In the genomic region with DNA sequence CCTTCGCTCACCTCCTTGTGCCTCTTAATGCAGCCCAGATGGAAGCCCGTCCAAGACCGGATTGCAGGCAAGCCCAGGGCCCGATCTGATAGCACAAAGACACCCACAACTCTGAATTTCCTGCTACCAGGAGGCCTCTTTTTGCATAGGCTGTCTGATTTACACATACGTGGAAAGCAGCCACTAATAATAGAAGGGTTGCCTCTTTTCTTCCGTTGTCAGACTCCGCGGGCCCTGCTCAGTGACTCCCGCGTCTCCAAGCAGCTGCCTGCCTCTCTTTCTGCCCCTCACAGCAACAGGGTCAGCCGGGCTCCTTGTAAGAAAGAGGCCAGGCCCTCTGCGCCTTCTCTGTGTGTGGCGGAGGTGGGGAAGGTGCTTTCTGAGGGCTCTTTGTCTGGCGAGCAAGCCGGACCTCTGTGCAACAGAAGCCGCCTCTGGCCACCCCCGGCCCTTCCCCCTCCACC, we compare ENCODE assay signal across 8 cellular contexts. TPM values are rescaled to one million over a fixed set of nuclear protein-coding genes. Genes with fewer than 3 reads are reported as not detected.
DNase-seq lines count a peak whose midpoint lies in the region; ATAC-seq and TF ChIP-seq lines count a peak whose summit lies in the region.

No MANE protein-coding gene starts in this region.

- DNase-seq in DND-41 (no peak), SHP77 treated with DMSO at 0.1 percent for 48 hours (lab: John Stamatoyannopoulos, UW) (no peak), DMS 273 (lab: John Stamatoyannopoulos, UW; ENCODE audit: unreplicated experiment) (no peak), inferior parietal cortex (ENCODE audit: extremely low spot score) (no peak)
- DNase-seq in activated T-helper 1 cell treated with anti-CD3 and anti-CD28 coated beads, Interleukin-12 subunit alpha, Interleukin-12 subunit beta, Interleukin-2, Interleukin-4 antibody, amounts not matched to agents 30 ng/mL and 10 ng/mL and 1 ng/mL, durations not matched to agents 14 hours and 24 hours and 36 hours (ENCODE audit: low spot score) = no peak

- H3K9me3 Mint-ChIP-seq in activated T-helper 1 cell treated with anti-CD3 and anti-CD28 coated beads, Interleukin-12 subunit alpha, Interleukin-12 subunit beta, Interleukin-2, Interleukin-4 antibody, amounts not matched to agents 30 ng/mL and 10 ng/mL and 1 ng/mL, durations not matched to agents 14 hours and 24 hours and 36 hours = no peaks in the 10 kb centered on the region

- H3K4me1 ChIP-seq in DND-41 (ENCODE audit: insufficient read depth, low read length) = peaks cover 80% of the 10 kb centered on the region
- peaks cover 100% of the 10 kb centered on the region for H3K4me1 ChIP-seq in mononuclear cell (ENCODE audit: insufficient read depth, low read length)

- no peak overlapping the region for H3K9ac ChIP-seq in DND-41 (ENCODE audit: low read depth, low read length)

- H3K79me2 ChIP-seq in DND-41 (ENCODE audit: insufficient read depth, low read length) = peaks cover 90% of the 10 kb centered on the region

- ATAC-seq in DND-41 (ENCODE audit: insufficient read depth, low read depth) (no peak), GM19463 (IDR thresholded peaks at IDR 0.05; ENCODE audit: unreplicated experiment) (peak; percentile 49), HG03469 (IDR thresholded peaks at IDR 0.05; ENCODE audit: unreplicated experiment) (peak; percentile 46)

- H3K27ac Mint-ChIP-seq in activated T-helper 1 cell treated with anti-CD3 and anti-CD28 coated beads, Interleukin-12 subunit alpha, Interleukin-12 subunit beta, Interleukin-2, Interleukin-4 antibody, amounts not matched to agents 30 ng/mL and 10 ng/mL and 1 ng/mL, durations not matched to agents 14 hours and 24 hours and 36 hours = peak overlapping the region; percentile 87

- peaks cover 25% of the 10 kb centered on the region for H3K36me3 Mint-ChIP-seq in activated T-helper 1 cell treated with anti-CD3 and anti-CD28 coated beads, Interleukin-12 subunit alpha, Interleukin-12 subunit beta, Interleukin-2, Interleukin-4 antibody, amounts not matched to agents 30 ng/mL and 10 ng/mL and 1 ng/mL, durations not matched to agents 14 hours and 24 hours and 36 hours (ENCODE audit: low read depth)

- peaks cover 75% of the 10 kb centered on the region for H4K20me1 ChIP-seq in DND-41 (ENCODE audit: insufficient read depth, low read length)

- peaks cover 99% of the 10 kb centered on the region for H3K4me1 Mint-ChIP-seq in activated T-helper 1 cell treated with anti-CD3 and anti-CD28 coated beads, Interleukin-12 subunit alpha, Interleukin-12 subunit beta, Interleukin-2, Interleukin-4 antibody, amounts not matched to agents 30 ng/mL and 10 ng/mL and 1 ng/mL, durations not matched to agents 14 hours and 24 hours and 36 hours (ENCODE audit: low read depth)

- no peak overlapping the region for H3K4me2 ChIP-seq in DND-41 (ENCODE audit: insufficient read depth, low read length)

- 0 out of 2 replicates have a peak overlapping the region, but pooled peaks have one; percentile 18 for H3K27ac ChIP-seq in DND-41 (ENCODE audit: low read length)

- H3K27me3 ChIP-seq in DND-41 (ENCODE audit: insufficient read depth, low read length, poor library complexity) (no peaks in the 10 kb centered on the region), mononuclear cell (ENCODE audit: insufficient read depth, low read length) (no peaks in the 10 kb centered on the region)

- no peak for TF ChIP-seq CTCF in DND-41 (IDR thresholded peaks at IDR 0.05; ENCODE audit: borderline replicate concordance, extremely low read depth, low read length, poor library complexity, severe bottlenecking)

- H3K4me3 Mint-ChIP-seq in activated T-helper 1 cell treated with anti-CD3 and anti-CD28 coated beads, Interleukin-12 subunit alpha, Interleukin-12 subunit beta, Interleukin-2, Interleukin-4 antibody, amounts not matched to agents 30 ng/mL and 10 ng/mL and 1 ng/mL, durations not matched to agents 14 hours and 24 hours and 36 hours = peak overlapping the region; percentile 75

- peaks cover 3% of the 10 kb centered on the region; the same call in 1 of the 2 replicates for H3K36me3 ChIP-seq in DND-41 (ENCODE audit: insufficient read depth, low read length)

- no peak overlapping the region for H3K4me3 ChIP-seq in DND-41 (ENCODE audit: low read depth in 1 of 2, low read length in 2 of 2)
- peak overlapping the region; percentile 2 for H3K4me3 ChIP-seq in mononuclear cell (ENCODE audit: low read length)

- intact Hi-C loops in activated T-helper 1 cell treated with anti-CD3 and anti-CD28 coated beads, Interleukin-12 subunit alpha, Interleukin-12 subunit beta, Interleukin-2, Interleukin-4 antibody, amounts not matched to agents 30 ng/mL and 10 ng/mL and 1 ng/mL, durations not matched to agents 14 hours and 24 hours and 36 hours (cut with micrococcal nuclease) = loop anchor here (1.0 kb wide), 3 partner anchors 8 to 37 kb away; no protein-coding TSS in a partner anchor

- H2AFZ ChIP-seq in DND-41 (ENCODE audit: low read depth, low read length) = no peak overlapping the region

- H3K9me3 ChIP-seq in DND-41 (ENCODE audit: insufficient read depth, low read length, severe bottlenecking) (no peaks in the 10 kb centered on the region), mononuclear cell (ENCODE audit: low read depth, low read length) (no peaks in the 10 kb centered on the region)

- no peaks in the 10 kb centered on the region for H3K27me3 Mint-ChIP-seq in activated T-helper 1 cell treated with anti-CD3 and anti-CD28 coated beads, Interleukin-12 subunit alpha, Interleukin-12 subunit beta, Interleukin-2, Interleukin-4 antibody, amounts not matched to agents 30 ng/mL and 10 ng/mL and 1 ng/mL, durations not matched to agents 14 hours and 24 hours and 36 hours (ENCODE audit: insufficient read depth)

RNA-seq across cellular contexts. Expression of a gene that starts 26.7 kb away (rescaled TPM):
- 40.7 and 41.5 TPM in 2 replicates for total RNA-seq in activated T-helper 1 cell treated with anti-CD3 and anti-CD28 coated beads, Interleukin-12 subunit alpha, Interleukin-12 subunit beta, Interleukin-2, Interleukin-4 antibody, amounts not matched to agents 30 ng/mL and 10 ng/mL and 1 ng/mL, durations not matched to agents 14 hours and 24 hours and 36 hours
- total RNA-seq in mononuclear cell = 63.2 TPM
